In the genomic region with DNA sequence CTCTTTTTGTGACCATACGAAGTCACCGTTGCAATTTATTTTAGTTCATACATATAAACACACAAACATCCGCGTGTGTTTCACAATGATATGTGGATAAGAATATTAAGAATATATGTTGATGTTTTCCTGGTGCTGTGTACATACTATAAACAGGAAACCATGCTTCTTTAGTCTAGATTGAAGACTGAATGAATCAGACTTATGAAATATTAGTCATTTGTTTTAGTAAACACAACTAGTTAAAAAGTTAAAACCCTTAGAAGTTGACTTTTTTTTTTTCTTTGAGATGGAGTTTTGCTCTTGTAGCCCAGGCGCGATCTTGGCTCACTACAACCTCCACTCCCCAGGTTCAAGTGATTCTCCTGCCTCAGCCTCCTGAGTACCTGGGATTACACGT, we compare ENCODE assay signal across 6 cellular contexts.
"Had no signal": no experiment of that assay in that cellular context is flagged by ENCODE, and none has a peak within 500 bp of the region (broad histone marks: within the 10 kb centered on the region; RNA-seq: fewer than 3 reads in every experiment).

No MANE protein-coding gene starts in this region.

- H2AFZ ChIP-seq: GM23248 had no signal

- DNase-seq: GM23248, GOT3, H7, KBM-7 had no signal

- H3K4me3 ChIP-seq: GM23248, HAP-1 had no signal

- H3K4me1 Mint-ChIP-seq: IgD-negative memory B cell had no signal

- H3K36me3 Mint-ChIP-seq: IgD-negative memory B cell had no signal

- H3K36me3 ChIP-seq: HAP-1 had no signal

- H3K27ac Mint-ChIP-seq: IgD-negative memory B cell had no signal

- H3K4me3 Mint-ChIP-seq: IgD-negative memory B cell had no signal

- H3K27ac ChIP-seq: GM23248 had no signal

- H3K9me3 ChIP-seq: HAP-1 had no signal

- H3K9me3 Mint-ChIP-seq: IgD-negative memory B cell had no signal

- H3K9ac ChIP-seq: GM23248 had no signal

- H3K27me3 Mint-ChIP-seq: IgD-negative memory B cell had no signal
